In genomic region chr9:127742435-127743088, GRCh38 we compare ENCODE assay signal across 1 cellular context.
TF ChIP-seq lines count a peak whose summit lies in the region.

No MANE protein-coding gene starts in this region.

TF ChIP-seq in K562, 482 proteins besides CTCF, POLR2A, EP300 and RAD21 (continued from another document and continues in another):
- TF ChIP-seq TEAD2 (tag; IDR thresholded peaks at IDR 0.05) (no peak), CEBPG (CRISPR knock-in tag; IDR thresholded peaks at IDR 0.05) (no peak), CEBPG (tag; conservative IDR thresholded peaks at IDR 0.05 in 1 of 2, IDR thresholded peaks at IDR 0.05 in 1 of 2) (peak; percentile 28 to 71; a peak in 3 of 4 replicates), YBX1 (IDR thresholded peaks at IDR 0.05) (no peak), HDAC6 (IDR thresholded peaks at IDR 0.05; ENCODE audit: low read depth, low read length) (no peak), SREBF2 (CRISPR knock-in tag; IDR thresholded peaks at IDR 0.05) (no peak), HNRNPL (IDR thresholded peaks at IDR 0.05; ENCODE audit: low read depth, low read length) (no peak), PPARD (CRISPR knock-in tag; IDR thresholded peaks at IDR 0.05) (no peak), EGR1 (conservative IDR thresholded peaks at IDR 0.05) (no peak), THRAP3 (IDR thresholded peaks at IDR 0.05; ENCODE audit: borderline replicate concordance) (no peak), POLR2B (IDR thresholded peaks at IDR 0.05; ENCODE audit: low read depth, partially characterized antibody) (no peak), SMARCA4 (IDR thresholded peaks at IDR 0.05) (no peak), ZBTB8A (IDR thresholded peaks at IDR 0.05; ENCODE audit: partially characterized antibody) (no peak), NFRKB (IDR thresholded peaks at IDR 0.05; ENCODE audit: low read depth) (no peak), ATF1 (CRISPR knock-in tag; IDR thresholded peaks at IDR 0.05) (no peak), ATF1 (tag; IDR thresholded peaks at IDR 0.05) (0 out of 2 replicates have a peak, but pooled peaks have one; percentile 5), ZSCAN29 (IDR thresholded peaks at IDR 0.05) (no peak), CHD4 (IDR thresholded peaks at IDR 0.05; ENCODE audit: insufficient read depth, insufficient replicate concordance, low read depth, low read length, poor library complexity, severe bottlenecking) (no peak), CHCHD3 (CRISPR knock-in tag; IDR thresholded peaks at IDR 0.05) (no peak), ZKSCAN1 (IDR thresholded peaks at IDR 0.05; ENCODE audit: low read depth, low read length) (no peak), TOE1 (IDR thresholded peaks at IDR 0.05; ENCODE audit: borderline replicate concordance) (no peak), TOE1 (CRISPR knock-in tag; IDR thresholded peaks at IDR 0.05; ENCODE audit: borderline replicate concordance, low read depth) (no peak), ERF (CRISPR knock-in tag; IDR thresholded peaks at IDR 0.05) (no peak), KDM1A (IDR thresholded peaks at IDR 0.05) (peak; percentile 71 to 76), LCOR (CRISPR knock-in tag; IDR thresholded peaks at IDR 0.05) (0 out of 2 replicates have a peak, but pooled peaks have one; percentile 63), ILK (tag; IDR thresholded peaks at IDR 0.05; ENCODE audit: borderline replicate concordance, low read depth) (no peak), ATF7 (IDR thresholded peaks at IDR 0.05) (0 out of 2 replicates have a peak, but pooled peaks have one; percentile 10), MECOM (CRISPR knock-in tag; IDR thresholded peaks at IDR 0.05) (0 out of 2 replicates have a peak, but pooled peaks have one; percentile 23), ZKSCAN8 (CRISPR knock-in tag; IDR thresholded peaks at IDR 0.05) (no peak), ZBTB43 (CRISPR knock-in tag; IDR thresholded peaks at IDR 0.05) (no peak), HMGN3 (IDR thresholded peaks at IDR 0.05; ENCODE audit: borderline replicate concordance, extremely low read depth, insufficient read length, low read depth, low read length) (no peak), MIER1 (IDR thresholded peaks at IDR 0.05; ENCODE audit: low read depth) (peak; percentile 49; the same call in 1 of the 2 replicates), LARP7 (IDR thresholded peaks at IDR 0.05) (no peak), HMG20B (CRISPR knock-in tag; IDR thresholded peaks at IDR 0.05) (no peak), KLF10 (CRISPR knock-in tag; IDR thresholded peaks at IDR 0.05) (no peak), CBX3 (IDR thresholded peaks at IDR 0.05; ENCODE audit: borderline replicate concordance in 1 of 2, low read length in 2 of 2) (no peak), ARNT (IDR thresholded peaks at IDR 0.05) (no peak), BCLAF1 (IDR thresholded peaks at IDR 0.05; ENCODE audit: borderline replicate concordance in 1 of 2, control insufficient read depth in 1 of 2, low read depth in 2 of 2, low read length in 1 of 2) (no peak), PHB2 (IDR thresholded peaks at IDR 0.05; ENCODE audit: low read depth) (no peak), NBN (IDR thresholded peaks at IDR 0.05; ENCODE audit: low read depth) (no peak), PML (IDR thresholded peaks at IDR 0.05; ENCODE audit: low read length) (no peak), PHF20 (IDR thresholded peaks at IDR 0.05; ENCODE audit: partially characterized antibody) (no peak), CXXC5 (CRISPR knock-in tag; IDR thresholded peaks at IDR 0.05) (0 out of 2 replicates have a peak, but pooled peaks have one; percentile 22), ZNF12 (CRISPR knock-in tag; IDR thresholded peaks at IDR 0.05) (0 out of 2 replicates have a peak, but pooled peaks have one; percentile 16), TAL1 (IDR thresholded peaks at IDR 0.05) (peak; percentile 14; the same call in 1 of the 2 replicates), TSC22D4 (tag; IDR thresholded peaks at IDR 0.05) (no peak)
- TF ChIP-seq, protein P1, sequence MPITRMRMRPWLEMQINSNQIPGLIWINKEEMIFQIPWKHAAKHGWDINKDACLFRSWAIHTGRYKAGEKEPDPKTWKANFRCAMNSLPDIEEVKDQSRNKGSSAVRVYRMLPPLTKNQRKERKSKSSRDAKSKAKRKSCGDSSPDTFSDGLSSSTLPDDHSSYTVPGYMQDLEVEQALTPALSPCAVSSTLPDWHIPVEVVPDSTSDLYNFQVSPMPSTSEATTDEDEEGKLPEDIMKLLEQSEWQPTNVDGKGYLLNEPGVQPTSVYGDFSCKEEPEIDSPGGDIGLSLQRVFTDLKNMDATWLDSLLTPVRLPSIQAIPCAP (CRISPR knock-in tag; IDR thresholded peaks at IDR 0.05; ENCODE audit: borderline replicate concordance): no peak
- TF ChIP-seq, protein P2, sequence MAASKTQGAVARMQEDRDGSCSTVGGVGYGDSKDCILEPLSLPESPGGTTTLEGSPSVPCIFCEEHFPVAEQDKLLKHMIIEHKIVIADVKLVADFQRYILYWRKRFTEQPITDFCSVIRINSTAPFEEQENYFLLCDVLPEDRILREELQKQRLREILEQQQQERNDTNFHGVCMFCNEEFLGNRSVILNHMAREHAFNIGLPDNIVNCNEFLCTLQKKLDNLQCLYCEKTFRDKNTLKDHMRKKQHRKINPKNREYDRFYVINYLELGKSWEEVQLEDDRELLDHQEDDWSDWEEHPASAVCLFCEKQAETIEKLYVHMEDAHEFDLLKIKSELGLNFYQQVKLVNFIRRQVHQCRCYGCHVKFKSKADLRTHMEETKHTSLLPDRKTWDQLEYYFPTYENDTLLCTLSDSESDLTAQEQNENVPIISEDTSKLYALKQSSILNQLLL (CRISPR knock-in tag; IDR thresholded peaks at IDR 0.05; ENCODE audit: borderline replicate concordance): no peak
- TF ChIP-seq, protein P3, sequence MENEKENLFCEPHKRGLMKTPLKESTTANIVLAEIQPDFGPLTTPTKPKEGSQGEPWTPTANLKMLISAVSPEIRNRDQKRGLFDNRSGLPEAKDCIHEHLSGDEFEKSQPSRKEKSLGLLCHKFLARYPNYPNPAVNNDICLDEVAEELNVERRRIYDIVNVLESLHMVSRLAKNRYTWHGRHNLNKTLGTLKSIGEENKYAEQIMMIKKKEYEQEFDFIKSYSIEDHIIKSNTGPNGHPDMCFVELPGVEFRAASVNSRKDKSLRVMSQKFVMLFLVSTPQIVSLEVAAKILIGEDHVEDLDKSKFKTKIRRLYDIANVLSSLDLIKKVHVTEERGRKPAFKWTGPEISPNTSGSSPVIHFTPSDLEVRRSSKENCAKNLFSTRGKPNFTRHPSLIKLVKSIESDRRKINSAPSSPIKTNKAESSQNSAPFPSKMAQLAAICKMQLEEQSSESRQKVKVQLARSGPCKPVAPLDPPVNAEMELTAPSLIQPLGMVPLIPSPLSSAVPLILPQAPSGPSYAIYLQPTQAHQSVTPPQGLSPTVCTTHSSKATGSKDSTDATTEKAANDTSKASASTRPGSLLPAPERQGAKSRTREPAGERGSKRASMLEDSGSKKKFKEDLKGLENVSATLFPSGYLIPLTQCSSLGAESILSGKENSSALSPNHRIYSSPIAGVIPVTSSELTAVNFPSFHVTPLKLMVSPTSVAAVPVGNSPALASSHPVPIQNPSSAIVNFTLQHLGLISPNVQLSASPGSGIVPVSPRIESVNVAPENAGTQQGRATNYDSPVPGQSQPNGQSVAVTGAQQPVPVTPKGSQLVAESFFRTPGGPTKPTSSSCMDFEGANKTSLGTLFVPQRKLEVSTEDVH (IDR thresholded peaks at IDR 0.05; ENCODE audit: low read depth, partially characterized antibody): no peak
- TF ChIP-seq, protein P4, sequence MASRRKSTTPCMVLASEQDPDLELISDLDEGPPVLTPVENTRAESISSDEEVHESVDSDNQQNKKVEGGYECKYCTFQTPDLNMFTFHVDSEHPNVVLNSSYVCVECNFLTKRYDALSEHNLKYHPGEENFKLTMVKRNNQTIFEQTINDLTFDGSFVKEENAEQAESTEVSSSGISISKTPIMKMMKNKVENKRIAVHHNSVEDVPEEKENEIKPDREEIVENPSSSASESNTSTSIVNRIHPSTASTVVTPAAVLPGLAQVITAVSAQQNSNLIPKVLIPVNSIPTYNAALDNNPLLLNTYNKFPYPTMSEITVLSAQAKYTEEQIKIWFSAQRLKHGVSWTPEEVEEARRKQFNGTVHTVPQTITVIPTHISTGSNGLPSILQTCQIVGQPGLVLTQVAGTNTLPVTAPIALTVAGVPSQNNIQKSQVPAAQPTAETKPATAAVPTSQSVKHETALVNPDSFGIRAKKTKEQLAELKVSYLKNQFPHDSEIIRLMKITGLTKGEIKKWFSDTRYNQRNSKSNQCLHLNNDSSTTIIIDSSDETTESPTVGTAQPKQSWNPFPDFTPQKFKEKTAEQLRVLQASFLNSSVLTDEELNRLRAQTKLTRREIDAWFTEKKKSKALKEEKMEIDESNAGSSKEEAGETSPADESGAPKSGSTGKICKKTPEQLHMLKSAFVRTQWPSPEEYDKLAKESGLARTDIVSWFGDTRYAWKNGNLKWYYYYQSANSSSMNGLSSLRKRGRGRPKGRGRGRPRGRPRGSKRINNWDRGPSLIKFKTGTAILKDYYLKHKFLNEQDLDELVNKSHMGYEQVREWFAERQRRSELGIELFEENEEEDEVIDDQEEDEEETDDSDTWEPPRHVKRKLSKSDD (conservative IDR thresholded peaks at IDR 0.05; ENCODE audit: low read length): no peak
- TF ChIP-seq, protein P5, sequence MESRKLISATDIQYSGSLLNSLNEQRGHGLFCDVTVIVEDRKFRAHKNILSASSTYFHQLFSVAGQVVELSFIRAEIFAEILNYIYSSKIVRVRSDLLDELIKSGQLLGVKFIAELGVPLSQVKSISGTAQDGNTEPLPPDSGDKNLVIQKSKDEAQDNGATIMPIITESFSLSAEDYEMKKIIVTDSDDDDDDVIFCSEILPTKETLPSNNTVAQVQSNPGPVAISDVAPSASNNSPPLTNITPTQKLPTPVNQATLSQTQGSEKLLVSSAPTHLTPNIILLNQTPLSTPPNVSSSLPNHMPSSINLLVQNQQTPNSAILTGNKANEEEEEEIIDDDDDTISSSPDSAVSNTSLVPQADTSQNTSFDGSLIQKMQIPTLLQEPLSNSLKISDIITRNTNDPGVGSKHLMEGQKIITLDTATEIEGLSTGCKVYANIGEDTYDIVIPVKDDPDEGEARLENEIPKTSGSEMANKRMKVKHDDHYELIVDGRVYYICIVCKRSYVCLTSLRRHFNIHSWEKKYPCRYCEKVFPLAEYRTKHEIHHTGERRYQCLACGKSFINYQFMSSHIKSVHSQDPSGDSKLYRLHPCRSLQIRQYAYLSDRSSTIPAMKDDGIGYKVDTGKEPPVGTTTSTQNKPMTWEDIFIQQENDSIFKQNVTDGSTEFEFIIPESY (CRISPR knock-in tag; IDR thresholded peaks at IDR 0.05): no peak
- TF ChIP-seq, protein P6, sequence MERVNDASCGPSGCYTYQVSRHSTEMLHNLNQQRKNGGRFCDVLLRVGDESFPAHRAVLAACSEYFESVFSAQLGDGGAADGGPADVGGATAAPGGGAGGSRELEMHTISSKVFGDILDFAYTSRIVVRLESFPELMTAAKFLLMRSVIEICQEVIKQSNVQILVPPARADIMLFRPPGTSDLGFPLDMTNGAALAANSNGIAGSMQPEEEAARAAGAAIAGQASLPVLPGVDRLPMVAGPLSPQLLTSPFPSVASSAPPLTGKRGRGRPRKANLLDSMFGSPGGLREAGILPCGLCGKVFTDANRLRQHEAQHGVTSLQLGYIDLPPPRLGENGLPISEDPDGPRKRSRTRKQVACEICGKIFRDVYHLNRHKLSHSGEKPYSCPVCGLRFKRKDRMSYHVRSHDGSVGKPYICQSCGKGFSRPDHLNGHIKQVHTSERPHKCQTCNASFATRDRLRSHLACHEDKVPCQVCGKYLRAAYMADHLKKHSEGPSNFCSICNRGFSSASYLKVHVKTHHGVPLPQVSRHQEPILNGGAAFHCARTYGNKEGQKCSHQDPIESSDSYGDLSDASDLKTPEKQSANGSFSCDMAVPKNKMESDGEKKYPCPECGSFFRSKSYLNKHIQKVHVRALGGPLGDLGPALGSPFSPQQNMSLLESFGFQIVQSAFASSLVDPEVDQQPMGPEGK (CRISPR knock-in tag; IDR thresholded peaks at IDR 0.05; ENCODE audit: borderline replicate concordance): no peak
- TF ChIP-seq, protein P7, sequence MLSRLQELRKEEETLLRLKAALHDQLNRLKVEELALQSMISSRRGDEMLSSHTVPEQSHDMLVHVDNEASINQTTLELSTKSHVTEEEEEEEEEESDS (CRISPR knock-in tag; IDR thresholded peaks at IDR 0.05): no peak
